In the genomic region with DNA sequence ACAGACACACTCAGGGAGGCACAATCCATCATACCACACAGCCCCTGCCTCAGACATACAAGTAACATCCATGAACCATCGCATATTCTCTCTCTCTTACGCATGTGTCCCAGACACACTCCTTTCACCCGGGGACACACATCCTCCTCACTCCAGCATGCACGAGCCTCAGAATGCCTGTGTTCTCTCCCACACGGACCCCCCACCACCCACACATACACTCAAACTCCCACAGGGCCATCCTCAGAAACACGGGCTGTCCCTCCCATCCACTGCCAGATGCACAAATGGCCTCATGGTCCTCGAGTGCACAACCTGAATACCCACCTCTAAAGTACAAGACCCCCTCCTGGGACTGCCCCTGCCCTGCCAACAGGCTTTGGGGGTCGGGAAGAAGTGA, we compare ENCODE assay signal across 21 cellular contexts. TPM values are rescaled to one million over a fixed set of nuclear protein-coding genes. Genes with fewer than 3 reads are reported as not detected.
"Had no signal": no experiment of that assay in that cellular context is flagged by ENCODE, and none has a peak within 500 bp of the region (broad histone marks: within the 10 kb centered on the region; RNA-seq: fewer than 3 reads in every experiment).

No MANE protein-coding gene starts in this region.

- H3K4me1 Mint-ChIP-seq: immature natural killer cell; neural crest cell; stimulated activated memory B cell treated with anti-CD40 and anti-IgM and Interleukin-4, amounts not matched to agents 10 μg/mL and 1 μg/mL and 100 μg/mL, for 72 hours; stimulated activated naive CD8-positive, alpha-beta T cell treated with anti-CD3 and anti-CD28 coated beads, Interleukin-15, amount 100 ng/mL, for 72 hours had no signal

- H3K27ac ChIP-seq: left lung, lower lobe of right lung, neutrophil, parathyroid adenoma, right atrium auricular region, right lobe of liver, tibial nerve, upper lobe of left lung had no signal

- H3K36me3 Mint-ChIP-seq: immature natural killer cell; naive thymus-derived CD8-positive, alpha-beta T cell; stimulated activated memory B cell treated with anti-CD40 and anti-IgM and Interleukin-4, amounts not matched to agents 10 μg/mL and 1 μg/mL and 100 μg/mL, for 72 hours had no signal

- H3K4me3 Mint-ChIP-seq: immature natural killer cell; naive thymus-derived CD8-positive, alpha-beta T cell; nephron; neural crest cell; stimulated activated memory B cell treated with anti-CD40 and anti-IgM and Interleukin-4, amounts not matched to agents 10 μg/mL and 1 μg/mL and 100 μg/mL, for 72 hours; stimulated activated naive CD8-positive, alpha-beta T cell treated with anti-CD3 and anti-CD28 coated beads, Interleukin-15, amount 100 ng/mL, for 72 hours had no signal

- H3K27ac Mint-ChIP-seq: immature natural killer cell; naive thymus-derived CD8-positive, alpha-beta T cell; nephron; progenitor cell of endocrine pancreas; stimulated activated memory B cell treated with anti-CD40 and anti-IgM and Interleukin-4, amounts not matched to agents 10 μg/mL and 1 μg/mL and 100 μg/mL, for 72 hours; stimulated activated naive CD8-positive, alpha-beta T cell treated with anti-CD3 and anti-CD28 coated beads, Interleukin-15, amount 100 ng/mL, for 72 hours had no signal

- H3K4me1 ChIP-seq: parathyroid adenoma, right lobe of liver had no signal

- H3K9me3 ChIP-seq: left lung, lower lobe of right lung, neutrophil, right atrium auricular region, right lobe of liver, tibial nerve, upper lobe of left lung had no signal

- H3K9me3 Mint-ChIP-seq: immature natural killer cell; naive thymus-derived CD8-positive, alpha-beta T cell; nephron; neural crest cell; stimulated activated memory B cell treated with anti-CD40 and anti-IgM and Interleukin-4, amounts not matched to agents 10 μg/mL and 1 μg/mL and 100 μg/mL, for 72 hours; stimulated activated naive CD8-positive, alpha-beta T cell treated with anti-CD3 and anti-CD28 coated beads, Interleukin-15, amount 100 ng/mL, for 72 hours had no signal

- H3K36me3 ChIP-seq: left lung, lower lobe of right lung, neutrophil, right atrium auricular region, right lobe of liver, tibial nerve, upper lobe of left lung had no signal

- FAIRE-seq: islet of Langerhans had no signal

- H3K4me3 ChIP-seq: left lung, lower lobe of right lung, right atrium auricular region, right lobe of liver, smooth muscle cell, tibial nerve, upper lobe of left lung had no signal

RNA-seq across cellular contexts. Expression of gene C1QC, which starts 2.2 kb away (rescaled TPM):
- total RNA-seq: mammary epithelial cell, neural crest cell, osteocyte, progenitor cell of endocrine pancreas, pulmonary artery endothelial cell, renal cortical epithelial cell, smooth muscle cell had no signal

RNA-seq across cellular contexts. Expression of gene C1QA, which starts 4.8 kb away (rescaled TPM):
- total RNA-seq: mammary epithelial cell, neural crest cell, osteocyte, progenitor cell of endocrine pancreas, pulmonary artery endothelial cell, renal cortical epithelial cell, smooth muscle cell had no signal

RNA-seq across cellular contexts. Expression of gene C1QB, which starts 11.8 kb away (rescaled TPM):
- total RNA-seq: mammary epithelial cell; naive thymus-derived CD8-positive, alpha-beta T cell; neural crest cell; osteocyte; progenitor cell of endocrine pancreas; pulmonary artery endothelial cell; renal cortical epithelial cell; smooth muscle cell had no signal
